In genomic region chr18:59911600-59911999, GRCh38 we compare ENCODE assay signal across 1 cellular context.
A peak's percentile ranks its signal among the peaks of the same experiment; 100 is the strongest.
TF ChIP-seq lines count a peak whose summit lies in the region.

No MANE protein-coding gene starts in this region.

TF ChIP-seq in GM12878, 131 proteins besides CTCF, POLR2A, EP300 and RAD21 (continued from another document):
- no peak for TF ChIP-seq PRDM15 (CRISPR knock-in tag; IDR thresholded peaks at IDR 0.05)
- no peak for TF ChIP-seq BRCA1 (IDR thresholded peaks at IDR 0.05; ENCODE audit: low read depth, low read length)
- no peak for TF ChIP-seq ZNF24 (IDR thresholded peaks at IDR 0.05)
- no peak for TF ChIP-seq SREBF2 (IDR thresholded peaks at IDR 0.05; ENCODE audit: low read length)
- 0 out of 4 replicates have a peak, but pooled peaks have one; percentile 21 for TF ChIP-seq IKZF2 (IDR thresholded peaks at IDR 0.05)
- TF ChIP-seq, protein P1, sequence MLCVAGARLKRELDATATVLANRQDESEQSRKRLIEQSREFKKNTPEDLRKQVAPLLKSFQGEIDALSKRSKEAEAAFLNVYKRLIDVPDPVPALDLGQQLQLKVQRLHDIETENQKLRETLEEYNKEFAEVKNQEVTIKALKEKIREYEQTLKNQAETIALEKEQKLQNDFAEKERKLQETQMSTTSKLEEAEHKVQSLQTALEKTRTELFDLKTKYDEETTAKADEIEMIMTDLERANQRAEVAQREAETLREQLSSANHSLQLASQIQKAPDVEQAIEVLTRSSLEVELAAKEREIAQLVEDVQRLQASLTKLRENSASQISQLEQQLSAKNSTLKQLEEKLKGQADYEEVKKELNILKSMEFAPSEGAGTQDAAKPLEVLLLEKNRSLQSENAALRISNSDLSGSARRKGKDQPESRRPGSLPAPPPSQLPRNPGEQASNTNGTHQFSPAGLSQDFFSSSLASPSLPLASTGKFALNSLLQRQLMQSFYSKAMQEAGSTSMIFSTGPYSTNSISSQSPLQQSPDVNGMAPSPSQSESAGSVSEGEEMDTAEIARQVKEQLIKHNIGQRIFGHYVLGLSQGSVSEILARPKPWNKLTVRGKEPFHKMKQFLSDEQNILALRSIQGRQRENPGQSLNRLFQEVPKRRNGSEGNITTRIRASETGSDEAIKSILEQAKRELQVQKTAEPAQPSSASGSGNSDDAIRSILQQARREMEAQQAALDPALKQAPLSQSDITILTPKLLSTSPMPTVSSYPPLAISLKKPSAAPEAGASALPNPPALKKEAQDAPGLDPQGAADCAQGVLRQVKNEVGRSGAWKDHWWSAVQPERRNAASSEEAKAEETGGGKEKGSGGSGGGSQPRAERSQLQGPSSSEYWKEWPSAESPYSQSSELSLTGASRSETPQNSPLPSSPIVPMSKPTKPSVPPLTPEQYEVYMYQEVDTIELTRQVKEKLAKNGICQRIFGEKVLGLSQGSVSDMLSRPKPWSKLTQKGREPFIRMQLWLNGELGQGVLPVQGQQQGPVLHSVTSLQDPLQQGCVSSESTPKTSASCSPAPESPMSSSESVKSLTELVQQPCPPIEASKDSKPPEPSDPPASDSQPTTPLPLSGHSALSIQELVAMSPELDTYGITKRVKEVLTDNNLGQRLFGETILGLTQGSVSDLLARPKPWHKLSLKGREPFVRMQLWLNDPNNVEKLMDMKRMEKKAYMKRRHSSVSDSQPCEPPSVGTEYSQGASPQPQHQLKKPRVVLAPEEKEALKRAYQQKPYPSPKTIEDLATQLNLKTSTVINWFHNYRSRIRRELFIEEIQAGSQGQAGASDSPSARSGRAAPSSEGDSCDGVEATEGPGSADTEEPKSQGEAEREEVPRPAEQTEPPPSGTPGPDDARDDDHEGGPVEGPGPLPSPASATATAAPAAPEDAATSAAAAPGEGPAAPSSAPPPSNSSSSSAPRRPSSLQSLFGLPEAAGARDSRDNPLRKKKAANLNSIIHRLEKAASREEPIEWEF (IDR thresholded peaks at IDR 0.05; ENCODE audit: insufficient replicate concordance, low read depth, low read length), result no peak
- TF ChIP-seq EED (IDR thresholded peaks at IDR 0.05; ENCODE audit: low read depth), result 0 out of 2 replicates have a peak, but pooled peaks have one; percentile 19
- no peak for TF ChIP-seq CEBPZ (IDR thresholded peaks at IDR 0.05; ENCODE audit: low read depth, low read length)
- TF ChIP-seq MYC (IDR thresholded peaks at IDR 0.05; ENCODE audit: insufficient read depth, insufficient read length, insufficient replicate concordance, low read length, severe bottlenecking), result no peak
- no peak for TF ChIP-seq NKRF (conservative IDR thresholded peaks at IDR 0.05)
- no peak for TF ChIP-seq TCF7 (IDR thresholded peaks at IDR 0.05; ENCODE audit: borderline replicate concordance)
- no peak for TF ChIP-seq USF2 (IDR thresholded peaks at IDR 0.05; ENCODE audit: borderline replicate concordance, low read depth, low read length)
- TF ChIP-seq SIN3A (IDR thresholded peaks at IDR 0.05; ENCODE audit: low read depth, low read length), result no peak
- TF ChIP-seq PKNOX1 (IDR thresholded peaks at IDR 0.05), result peak; percentile 72
